In genomic region chrX:154002215-154002719, GRCh38 we compare ENCODE assay signal across 10 cellular contexts. TPM values are rescaled to one million over a fixed set of nuclear protein-coding genes. Genes with fewer than 3 reads are reported as not detected.
A peak's percentile ranks its signal among the peaks of the same experiment; 100 is the strongest.
DNase-seq lines count a peak whose midpoint lies in the region; ATAC-seq, FAIRE-seq and TF ChIP-seq lines count a peak whose summit lies in the region.
"Had no signal": no experiment of that assay in that cellular context is flagged by ENCODE, and none has a peak within 500 bp of the region (broad histone marks: within the 10 kb centered on the region; RNA-seq: fewer than 3 reads in every experiment).

No MANE protein-coding gene starts in this region.

- CTCF ChIA-PET in H1 (lab: Charles Lee; ENCODE audit: partially characterized antibody), result interaction anchor here (2.0 kb wide), 1 partner anchor 12 kb away, joined by 10 read pairs; no protein-coding TSS in a partner anchor
- CTCF ChIA-PET in naive thymus-derived CD4-positive, alpha-beta T cell (lab: Charles Lee), result interaction anchor here (0.7 kb wide), 1 partner anchor 10 kb away, joined by 3 read pairs; no protein-coding TSS in a partner anchor

- H2BK20ac ChIP-seq in H1 (ENCODE audit: low read length), result no peak overlapping the region

- no peak overlapping the region for H3K23ac ChIP-seq in H1 (ENCODE audit: insufficient read length)

- no peak overlapping the region for H3K4ac ChIP-seq in H1 (replicated peaks; ENCODE audit: insufficient read length, low read depth, low read length)

- H3K4me3 ChIP-seq in KMS-11 (IDR thresholded peaks at IDR 0.05; ENCODE audit: insufficient read depth, low read depth, low read length) (no peak overlapping the region), SU-DHL-6 (ENCODE audit: insufficient read depth, low read length, poor library complexity, severe bottlenecking) (peak overlapping the region; percentile 5), H1 (ENCODE audit: extremely low read depth in 1 of 4, insufficient read depth in 2 of 4, low read depth in 3 of 4, low read length in 4 of 4) (no peak overlapping the region)
- H3K4me3 ChIP-seq in naive thymus-derived CD4-positive, alpha-beta T cell (ENCODE audit: low read length), result peak overlapping the region; percentile 51
- H3K4me3 ChIP-seq: thoracic aorta had no signal

- intact Hi-C loops in naive thymus-derived CD4-positive, alpha-beta T cell (cut with micrococcal nuclease), result no loop called here

- FAIRE-seq in H1 (lab: Jason Lieb, UNC) (no peak), D721Med (lab: Jason Lieb, UNC) (no peak)
- FAIRE-seq: colon had no signal

- H2BK120ac ChIP-seq in H1 (replicated peaks; ENCODE audit: low read depth, low read length), result no peak overlapping the region

- H3K27me3 Mint-ChIP-seq in naive thymus-derived CD4-positive, alpha-beta T cell, result no peaks in the 10 kb centered on the region

- POLR2A ChIA-PET in H1 (lab: Charles Lee; ENCODE audit: partially characterized antibody), result interaction anchor here (1.3 to 2.1 kb wide), 4 partner anchors 9 to 43 kb away, joined by 3 to 6 read pairs (median 5); partner anchors contain the start of gene HCFC1
- POLR2A ChIA-PET in naive thymus-derived CD4-positive, alpha-beta T cell (lab: Charles Lee), result interaction anchor here (0.6 to 2.6 kb wide), 7 partner anchors 12 to 545 kb away, joined by 3 to 6 read pairs (median 3); partner anchors contain the start of gene HCFC1

- no peak overlapping the region for H3K56ac ChIP-seq in H1 (replicated peaks; ENCODE audit: insufficient read length, low read depth, low read length)

- peak overlapping the region; percentile 38 for H3K18ac ChIP-seq in H1 (ENCODE audit: extremely low read depth, low read length)

- H3K9me3 ChIP-seq in SU-DHL-6 (ENCODE audit: insufficient read depth, low read length) (no peaks in the 10 kb centered on the region), H1 (ENCODE audit: insufficient read depth in 2 of 2, low read depth in 1 of 2, low read length in 1 of 2) (no peaks in the 10 kb centered on the region)
- H3K9me3 ChIP-seq in naive thymus-derived CD4-positive, alpha-beta T cell (ENCODE audit: control insufficient read depth in 2 of 3, low read length in 3 of 3), result no peaks in the 10 kb centered on the region
- H3K9me3 ChIP-seq: thoracic aorta had no signal

- H4K91ac ChIP-seq in H1 (replicated peaks; ENCODE audit: insufficient read length, low read length), result peak overlapping the region; percentile 54

- 82% methylated on average over 7 of the region's 17 CpGs; no CpG with 5 or more reads in 1 of the 2 experiments for WGBS in H1 (ENCODE audit: extremely low coverage in 1 of 2, insufficient coverage in 1 of 2, insufficient read length in 1 of 2, insufficient replicate concordance in 2 of 2, low coverage in 1 of 2, low lambda C conversion rate in 2 of 2, missing lambda C conversion rate in 1 of 2), 2 experiments

- H3K9me3 Mint-ChIP-seq in naive thymus-derived CD4-positive, alpha-beta T cell, result no peaks in the 10 kb centered on the region

- no peak overlapping the region for H2BK12ac ChIP-seq in H1 (ENCODE audit: low read depth, low read length)

- no peak for TF ChIP-seq EP300 in H1 (IDR thresholded peaks at IDR 0.05; ENCODE audit: borderline replicate concordance in 1 of 2, low read depth in 2 of 2, low read length in 2 of 2)

- peaks cover 0 to 9% (median 0%) of the 10 kb centered on the region in 5 donors for H3K36me3 Mint-ChIP-seq in naive thymus-derived CD4-positive, alpha-beta T cell

- DNase-seq in activated CD8-positive, alpha-beta memory T cell treated with anti-CD3 and anti-CD28 coated beads for 24 hours, result peak; percentile 78
- no peak for DNase-seq in activated CD8-positive, alpha-beta memory T cell treated with anti-CD3 and anti-CD28 coated beads, Interleukin-2, amount 50 U/mL, for 4 hours
- DNase-seq in H1 (ENCODE audit: low read depth in 1 of 2, low spot score in 2 of 2) (no peak), NCI-H226 (no peak), D721Med (ENCODE audit: insufficient read length, low spot score) (no peak)
- peak in 1 of 9 donors; percentile 23 for DNase-seq in naive thymus-derived CD4-positive, alpha-beta T cell

- H3K27me3 ChIP-seq in KMS-11 (ENCODE audit: insufficient read depth, low read depth), result no peaks in the 10 kb centered on the region
- H3K27me3 ChIP-seq in SU-DHL-6 (ENCODE audit: low read length), result no peaks in the 10 kb centered on the region
- H3K27me3 ChIP-seq in H1 (replicated peaks in 1 of 4; ENCODE audit: control insufficient read depth in 3 of 4, extremely low read depth in 1 of 4, insufficient read depth in 3 of 4, low read length in 3 of 4), result no peaks in the 10 kb centered on the region
- no peaks in the 10 kb centered on the region for H3K27me3 ChIP-seq in naive thymus-derived CD4-positive, alpha-beta T cell (ENCODE audit: control insufficient read depth in 2 of 2, insufficient read depth in 2 of 2, low read length in 2 of 2)

- H3F3A ChIP-seq in SU-DHL-6 (ENCODE audit: insufficient read depth), result peaks cover 6% of the 10 kb centered on the region; the same call in 1 of the 2 replicates

- no peak overlapping the region for H3K14ac ChIP-seq in H1 (ENCODE audit: insufficient read length)

- H3K23me2 ChIP-seq in H1 (ENCODE audit: low read depth, low read length), result no peaks in the 10 kb centered on the region

- H3K79me2 ChIP-seq in KMS-11 (ENCODE audit: insufficient read depth, low read depth) (no peaks in the 10 kb centered on the region), SU-DHL-6 (ENCODE audit: insufficient read depth, low read length) (no peaks in the 10 kb centered on the region), H1 (ENCODE audit: control insufficient read depth in 1 of 2, insufficient read depth in 2 of 2, low read length in 2 of 2) (no peaks in the 10 kb centered on the region)

- TF ChIP-seq POLR2A in H1 (IDR thresholded peaks at IDR 0.05; ENCODE audit: control extremely low read depth in 1 of 2, low read depth in 2 of 2, low read length in 2 of 2), result no peak

- H2BK5ac ChIP-seq in H1 (ENCODE audit: low read depth, low read length), result peak overlapping the region; percentile 75; the same call in 1 of the 2 replicates

- H3K36me3 ChIP-seq in KMS-11 (ENCODE audit: insufficient read depth), result no peaks in the 10 kb centered on the region
- no peaks in the 10 kb centered on the region for H3K36me3 ChIP-seq in SU-DHL-6 (ENCODE audit: low read length)
- H3K36me3 ChIP-seq in H1 (ENCODE audit: control insufficient read depth in 2 of 4, insufficient read depth in 4 of 4, low read length in 3 of 4), result no peaks in the 10 kb centered on the region
- H3K36me3 ChIP-seq in naive thymus-derived CD4-positive, alpha-beta T cell (ENCODE audit: control insufficient read depth in 2 of 3, insufficient read depth in 3 of 3, low read length in 3 of 3), result no peaks in the 10 kb centered on the region
- H3K36me3 ChIP-seq: thoracic aorta had no signal

- TF ChIP-seq CTCF in KMS-11 (conservative IDR thresholded peaks at IDR 0.05; ENCODE audit: low read depth, low read length), result no peak
- TF ChIP-seq CTCF in SU-DHL-6 (IDR thresholded peaks at IDR 0.05; ENCODE audit: insufficient read depth, low read length, poor library complexity, severe bottlenecking), result no peak
- TF ChIP-seq CTCF in H1 (IDR thresholded peaks at IDR 0.05; ENCODE audit: control extremely low read depth in 1 of 3, insufficient read depth in 1 of 3, low read depth in 1 of 3, low read length in 3 of 3), result no peak
- no peak for TF ChIP-seq CTCF in D721Med (IDR thresholded peaks at IDR 0.05; ENCODE audit: insufficient read depth, missing control alignments)

- H2BK15ac ChIP-seq in H1 (ENCODE audit: low read length), result no peak overlapping the region

- H3K9ac ChIP-seq in KMS-11, result peak overlapping the region; percentile 89
- peak overlapping the region; percentile 38; the same call in 1 of the 2 replicates for H3K9ac ChIP-seq in SU-DHL-6 (ENCODE audit: low read length)
- 0 out of 7 replicates have a peak overlapping the region, but pooled peaks of 1 of the 4 experiments have one; percentile 1 for H3K9ac ChIP-seq in H1 (replicated peaks in 1 of 4; ENCODE audit: extremely low read depth in 1 of 4, low read depth in 3 of 4, low read length in 3 of 4)

- H3K79me1 ChIP-seq in H1 (ENCODE audit: low read depth, low read length), result no peaks in the 10 kb centered on the region

- no peak overlapping the region for H4K5ac ChIP-seq in H1 (ENCODE audit: insufficient read length, low read depth, low read length)

- H3K4me2 ChIP-seq in KMS-11 (peak overlapping the region; percentile 85), SU-DHL-6 (ENCODE audit: low read depth, low read length, poor library complexity, severe bottlenecking) (peak overlapping the region; percentile 37), H1 (ENCODE audit: insufficient read depth in 1 of 2, low read depth in 2 of 2, low read length in 2 of 2) (no peak overlapping the region)

- H2AK5ac ChIP-seq in H1 (ENCODE audit: low read depth, low read length), result no peak overlapping the region

- no peaks in the 10 kb centered on the region for H3K9me2 ChIP-seq in SU-DHL-6 (replicated peaks; ENCODE audit: insufficient read depth, low read length)

- H3K4me1 ChIP-seq in KMS-11 (ENCODE audit: low read depth, poor library complexity, severe bottlenecking) (peaks cover 34% of the 10 kb centered on the region), H1 (replicated peaks in 1 of 4; ENCODE audit: control insufficient read depth in 3 of 4, insufficient read depth in 4 of 4, low read length in 3 of 4) (peaks cover 0 to 8% (median 0%) of the 10 kb centered on the region in 4 experiments; a peak in 2 of 7 replicates)
- peaks cover 0 to 4% of the 10 kb centered on the region in 2 donors for H3K4me1 ChIP-seq in naive thymus-derived CD4-positive, alpha-beta T cell (ENCODE audit: control insufficient read depth in 2 of 2, insufficient read depth in 2 of 2, low read length in 2 of 2)

- H3K4me1 Mint-ChIP-seq in naive thymus-derived CD4-positive, alpha-beta T cell, result peaks cover 0 to 20% (median 15%) of the 10 kb centered on the region in 7 donors

- no peak overlapping the region for H4K8ac ChIP-seq in H1 (ENCODE audit: extremely low read depth, insufficient read depth, low read length)

- ATAC-seq in naive thymus-derived CD4-positive, alpha-beta T cell, result peak; percentile 93

- peak overlapping the region; percentile 66 to 82 (median 75) for H3K4me3 Mint-ChIP-seq in naive thymus-derived CD4-positive, alpha-beta T cell

- H4K20me1 ChIP-seq in KMS-11 (ENCODE audit: insufficient read depth), result no peaks in the 10 kb centered on the region
- H4K20me1 ChIP-seq in SU-DHL-6 (ENCODE audit: low read depth, low read length), result no peaks in the 10 kb centered on the region
- no peaks in the 10 kb centered on the region for H4K20me1 ChIP-seq in H1 (replicated peaks in 1 of 2; ENCODE audit: control insufficient read depth in 1 of 2, insufficient read depth in 2 of 2, low read length in 2 of 2)

- H3K27ac ChIP-seq in KMS-11 (peak overlapping the region; percentile 100), SU-DHL-6 (ENCODE audit: low read depth, low read length) (peak overlapping the region; percentile 29; the same call in 1 of the 2 replicates), H1 (ENCODE audit: low read depth, low read length) (no peak overlapping the region; the same call in 1 of the 2 replicates)
- H3K27ac ChIP-seq in naive thymus-derived CD4-positive, alpha-beta T cell (ENCODE audit: low read depth, low read length), result no peak overlapping the region
- H3K27ac ChIP-seq: thoracic aorta had no signal

- peak overlapping the region in 7 of 9 donors; percentile 36 to 89 (median 57) for H3K27ac Mint-ChIP-seq in naive thymus-derived CD4-positive, alpha-beta T cell

- no peak overlapping the region; the same call in 1 of the 2 replicates for H2AFZ ChIP-seq in KMS-11 (ENCODE audit: low read depth)
- no peak overlapping the region for H2AFZ ChIP-seq in SU-DHL-6 (ENCODE audit: low read depth, low read length, severe bottlenecking)
- H2AFZ ChIP-seq in H1 (ENCODE audit: low read length), result no peak overlapping the region

- no peak for TF ChIP-seq RAD21 in H1 (IDR thresholded peaks at IDR 0.05 in 1 of 2, conservative IDR thresholded peaks at IDR 0.05 in 1 of 2; ENCODE audit: low read depth in 2 of 2, low read length in 2 of 2)

RNA-seq across cellular contexts. Expression of gene IRAK1, which starts 17.4 kb away (rescaled TPM):
- 41.7 and 47.2 TPM in 2 replicates for total RNA-seq in H1 (2021; fragmentation: NEBNext Ultra II Directional; extraction: Animal tissue kit (Norgen Biotek cat#: 25700))
- polyA plus RNA-seq in H1 (2011; rRNA removed), result 26.6 and 34.7 TPM in 2 replicates
- 30.0 TPM for polyA plus RNA-seq in H1 (2011; cell fraction: cytosol; rRNA removed)
- polyA plus RNA-seq in H1 (2011; cell fraction: nucleus; rRNA removed), result 48.0 TPM
- 42.4 to 74.0 TPM (median 70.1 TPM) in 4 replicates for polyA plus RNA-seq in H1 (2012, experiment 1 of 2)
- 60.7 TPM for polyA plus RNA-seq in H1 (2012, experiment 2 of 2)
- polyA plus RNA-seq in H1 (2013, experiment 1 of 2), result 28.3 TPM
- polyA plus RNA-seq in H1 (2013, experiment 2 of 2), result 25.9 TPM
- polyA minus RNA-seq in H1 (2011; rRNA and poly(A)+ RNA removed), result 35.5 and 41.0 TPM in 2 replicates
- 54.9 TPM for polyA minus RNA-seq in H1 (2011; cell fraction: cytosol; rRNA and poly(A)+ RNA removed)
- 27.7 TPM for polyA minus RNA-seq in H1 (2011; cell fraction: nucleus; rRNA and poly(A)+ RNA removed)
- 100 to 1,000 TPM in 2 of 5 experiments, 10 to 100 TPM in 3; 50.6 to 120 (median 61.6) TPM for total RNA-seq in naive thymus-derived CD4-positive, alpha-beta T cell
- polyA plus RNA-seq in naive thymus-derived CD4-positive, alpha-beta T cell, result 10 to 100 TPM; 20.0 to 47.2 TPM

RNA-seq across cellular contexts. Expression of gene TMEM187, which starts 29.7 kb away (rescaled TPM):
- total RNA-seq in H1 (2021; fragmentation: NEBNext Ultra II Directional; extraction: Animal tissue kit (Norgen Biotek cat#: 25700)), result 2.7 and 5.0 TPM in 2 replicates
- 14.5 and 16.2 TPM in 2 replicates for polyA plus RNA-seq in H1 (2011; rRNA removed)
- polyA plus RNA-seq in H1 (2011; cell fraction: cytosol; rRNA removed), result 9.8 TPM
- polyA plus RNA-seq in H1 (2011; cell fraction: nucleus; rRNA removed), result 11.4 TPM
- 3.3 to 5.5 TPM (median 4.3 TPM) in 4 replicates for polyA plus RNA-seq in H1 (2012, experiment 1 of 2)
- polyA plus RNA-seq in H1 (2012, experiment 2 of 2), result 4.9 TPM
- polyA plus RNA-seq in H1 (2013, experiment 1 of 2), result 5.0 TPM
- 5.3 TPM for polyA plus RNA-seq in H1 (2013, experiment 2 of 2)
- 5.1 and 5.4 TPM in 2 replicates for polyA minus RNA-seq in H1 (2011; rRNA and poly(A)+ RNA removed)
- polyA minus RNA-seq in H1 (2011; cell fraction: cytosol; rRNA and poly(A)+ RNA removed), result 2.9 TPM
- polyA minus RNA-seq in H1 (2011; cell fraction: nucleus; rRNA and poly(A)+ RNA removed), result 3.2 TPM
- 10 to 100 TPM in 2 of 5 experiments, 1 to 10 TPM in 3; 1.4 to 13.4 (median 7.1) TPM for total RNA-seq in naive thymus-derived CD4-positive, alpha-beta T cell
- 10 to 100 TPM in 1 of 2 donors, 1 to 10 TPM in 1; 10.0 to 22.7 TPM for polyA plus RNA-seq in naive thymus-derived CD4-positive, alpha-beta T cell

RNA-seq across cellular contexts. Expression of gene HCFC1, which starts 30.6 kb away (rescaled TPM):
- 117 and 120 TPM in 2 replicates for total RNA-seq in H1 (2021; fragmentation: NEBNext Ultra II Directional; extraction: Animal tissue kit (Norgen Biotek cat#: 25700))
- polyA plus RNA-seq in H1 (2011; rRNA removed), result 24.9 and 44.8 TPM in 2 replicates
- polyA plus RNA-seq in H1 (2011; cell fraction: cytosol; rRNA removed), result 19.1 TPM
- polyA plus RNA-seq in H1 (2011; cell fraction: nucleus; rRNA removed), result 58.3 TPM
- polyA plus RNA-seq in H1 (2012, experiment 1 of 2), result 68.3 to 93.0 TPM (median 82.4 TPM) in 4 replicates
- polyA plus RNA-seq in H1 (2012, experiment 2 of 2), result 84.1 TPM
- 56.8 TPM for polyA plus RNA-seq in H1 (2013, experiment 1 of 2)
- polyA plus RNA-seq in H1 (2013, experiment 2 of 2), result 47.2 TPM
- polyA minus RNA-seq in H1 (2011; rRNA and poly(A)+ RNA removed), result 20.7 TPM in 2 replicates
- 67.4 TPM for polyA minus RNA-seq in H1 (2011; cell fraction: cytosol; rRNA and poly(A)+ RNA removed)
- polyA minus RNA-seq in H1 (2011; cell fraction: nucleus; rRNA and poly(A)+ RNA removed), result 37.2 TPM
- total RNA-seq in naive thymus-derived CD4-positive, alpha-beta T cell, result 100 to 1,000 TPM in 1 of 5 experiments, 10 to 100 TPM in 4; 52.3 to 106 (median 67.2) TPM
- polyA plus RNA-seq in naive thymus-derived CD4-positive, alpha-beta T cell, result 10 to 100 TPM in 1 of 2 donors, 1 to 10 TPM in 1; 6.6 to 15.0 TPM

RNA-seq across cellular contexts. Expression of gene RENBP, which starts 57.8 kb away (rescaled TPM):
- total RNA-seq in H1 (2021; fragmentation: NEBNext Ultra II Directional; extraction: Animal tissue kit (Norgen Biotek cat#: 25700)), result 11.9 and 12.4 TPM in 2 replicates
- polyA plus RNA-seq in H1 (2011; rRNA removed), result 21.8 and 26.5 TPM in 2 replicates
- polyA plus RNA-seq in H1 (2011; cell fraction: cytosol; rRNA removed), result 27.0 TPM
- polyA plus RNA-seq in H1 (2011; cell fraction: nucleus; rRNA removed), result 34.6 TPM
- 10.0 to 21.2 TPM (median 17.8 TPM) in 4 replicates for polyA plus RNA-seq in H1 (2012, experiment 1 of 2)
- polyA plus RNA-seq in H1 (2012, experiment 2 of 2), result 7.8 TPM
- 6.4 TPM for polyA plus RNA-seq in H1 (2013, experiment 1 of 2)
- polyA plus RNA-seq in H1 (2013, experiment 2 of 2), result 4.9 TPM
- 5.5 and 9.2 TPM in 2 replicates for polyA minus RNA-seq in H1 (2011; rRNA and poly(A)+ RNA removed)
- 4.0 TPM for polyA minus RNA-seq in H1 (2011; cell fraction: cytosol; rRNA and poly(A)+ RNA removed)
- polyA minus RNA-seq in H1 (2011; cell fraction: nucleus; rRNA and poly(A)+ RNA removed), result 6.6 TPM
- total RNA-seq in naive thymus-derived CD4-positive, alpha-beta T cell, result 10 to 100 TPM; 14.8 to 32.7 (median 27.7) TPM
- 1 to 10 TPM in 1 of 2 donors, under 1 TPM in 1; 0.47 to 1.3 TPM for polyA plus RNA-seq in naive thymus-derived CD4-positive, alpha-beta T cell

Comparison
In these comparisons a context has a peak if more than half of its experiments do, and no peak if none do; other contexts are left out.
1. H3K27ac ChIP-seq: peak in KMS-11 (single experiment) and SU-DHL-6 (single experiment); none in H1 (single experiment) and naive thymus-derived CD4-positive, alpha-beta T cell (single experiment).
2. H3K4me2 ChIP-seq: peak in KMS-11 (single experiment) and SU-DHL-6 (single experiment); none in H1 (0 of 2).
3. H3K4me3 ChIP-seq: peak in SU-DHL-6 (single experiment) and naive thymus-derived CD4-positive, alpha-beta T cell (single experiment); none in KMS-11 (single experiment) and H1 (0 of 4).